ENCODE assay signal across 8 cellular contexts in genomic region chr15:48965972-48966371, GRCh38. TPM values are rescaled to one million over a fixed set of nuclear protein-coding genes. Genes with fewer than 3 reads are reported as not detected.
DNase-seq lines count a peak whose midpoint lies in the region; ATAC-seq and TF ChIP-seq lines count a peak whose summit lies in the region.

No MANE protein-coding gene starts in this region.

- no peaks in the 10 kb centered on the region for H3K36me3 Mint-ChIP-seq in activated T-helper 17 cell treated with anti-CD3 and anti-CD28 coated beads, Interleukin-2, amount 50 U/mL, for 72 hours (ENCODE audit: low read depth)
- H3K36me3 Mint-ChIP-seq in stimulated activated memory B cell treated with anti-CD40 and anti-IgM and Interleukin-4, amounts not matched to agents 10 μg/mL and 1 μg/mL and 100 μg/mL, for 72 hours, result no peaks in the 10 kb centered on the region

- ATAC-seq in GM21381 (IDR thresholded peaks at IDR 0.05; ENCODE audit: unreplicated experiment), result peak; percentile 57
- ATAC-seq in activated T-helper 17 cell treated with anti-CD3 and anti-CD28 coated beads, Interleukin-2, amount 50 U/mL, for 72 hours (replicated peaks), result peak; percentile 62
- peak; percentile 37 for ATAC-seq in stimulated activated memory B cell treated with anti-CD40 and anti-IgM and Interleukin-4, amounts not matched to agents 10 μg/mL and 1 μg/mL and 100 μg/mL, for 72 hours
- ATAC-seq in GM21515 (IDR thresholded peaks at IDR 0.05; ENCODE audit: unreplicated experiment), result no peak

- no peaks in the 10 kb centered on the region for H3K9me3 Mint-ChIP-seq in activated T-helper 17 cell treated with anti-CD3 and anti-CD28 coated beads, Interleukin-2, amount 50 U/mL, for 72 hours
- H3K9me3 Mint-ChIP-seq in stimulated activated memory B cell treated with anti-CD40 and anti-IgM and Interleukin-4, amounts not matched to agents 10 μg/mL and 1 μg/mL and 100 μg/mL, for 72 hours, result no peaks in the 10 kb centered on the region

- H3K27me3 Mint-ChIP-seq in activated T-helper 17 cell treated with anti-CD3 and anti-CD28 coated beads, Interleukin-2, amount 50 U/mL, for 72 hours, result peaks cover 31% of the 10 kb centered on the region
- peaks cover 47% of the 10 kb centered on the region for H3K27me3 Mint-ChIP-seq in stimulated activated memory B cell treated with anti-CD40 and anti-IgM and Interleukin-4, amounts not matched to agents 10 μg/mL and 1 μg/mL and 100 μg/mL, for 72 hours

- DNase-seq in GM10266 (ENCODE audit: extremely low spot score) (peak; percentile 67), HT-29 (ENCODE audit: low spot score) (peak; percentile 32), NCI-H1105 treated with DMSO at 0.1 percent for 48 hours (lab: John Stamatoyannopoulos, UW) (no peak)
- DNase-seq in stimulated activated CD4-positive, alpha-beta T cell treated with anti-CD3 and anti-CD28 coated beads, Interleukin-4, amount 100 ng/mL, for 4 hours, result no peak

- peak overlapping the region; percentile 48 for H3K4me3 Mint-ChIP-seq in activated T-helper 17 cell treated with anti-CD3 and anti-CD28 coated beads, Interleukin-2, amount 50 U/mL, for 72 hours
- no peak overlapping the region for H3K4me3 Mint-ChIP-seq in stimulated activated memory B cell treated with anti-CD40 and anti-IgM and Interleukin-4, amounts not matched to agents 10 μg/mL and 1 μg/mL and 100 μg/mL, for 72 hours

- TF ChIP-seq CTCF in GM10266 (IDR thresholded peaks at IDR 0.05; ENCODE audit: control insufficient read depth, insufficient read depth, low read depth, missing control alignments), result peak; percentile 28

- H3K4me1 Mint-ChIP-seq in activated T-helper 17 cell treated with anti-CD3 and anti-CD28 coated beads, Interleukin-2, amount 50 U/mL, for 72 hours, result peaks cover 22% of the 10 kb centered on the region
- peaks cover 21% of the 10 kb centered on the region for H3K4me1 Mint-ChIP-seq in stimulated activated memory B cell treated with anti-CD40 and anti-IgM and Interleukin-4, amounts not matched to agents 10 μg/mL and 1 μg/mL and 100 μg/mL, for 72 hours

- H3K27ac Mint-ChIP-seq in activated T-helper 17 cell treated with anti-CD3 and anti-CD28 coated beads, Interleukin-2, amount 50 U/mL, for 72 hours, result peak overlapping the region; percentile 69
- H3K27ac Mint-ChIP-seq in stimulated activated memory B cell treated with anti-CD40 and anti-IgM and Interleukin-4, amounts not matched to agents 10 μg/mL and 1 μg/mL and 100 μg/mL, for 72 hours, result no peak overlapping the region

RNA-seq across cellular contexts. Expression of gene SHC4, which starts 2.3 kb away (rescaled TPM):
- total RNA-seq in HT-29 (2014; rRNA removed; shearing (Covaris generic)), result not detected in 2 replicates
- 1 to 10 TPM; 1.0 TPM for total RNA-seq in activated T-helper 17 cell treated with anti-CD3 and anti-CD28 coated beads, Interleukin-2, amount 50 U/mL, for 72 hours

Comparison
In these comparisons a context has a peak if more than half of its experiments do, and no peak if none do; other contexts are left out.
1. DNase-seq: peak in GM10266 (single experiment) and HT-29 (single experiment); none in NCI-H1105 treated with DMSO at 0.1 percent for 48 hours (single experiment) and stimulated activated CD4-positive, alpha-beta T cell treated with anti-CD3 and anti-CD28 coated beads, Interleukin-4, amount 100 ng/mL, for 4 hours (0 of 2).